ENCODE assay signal across 1 cellular context in genomic region chr2:127389778-127390435, GRCh38.
TF ChIP-seq lines count a peak whose summit lies in the region.

No MANE protein-coding gene starts in this region.

TF ChIP-seq in GM23338, 12 proteins besides CTCF, POLR2A, EP300 and RAD21 (continued from another document):
- TF ChIP-seq REST (IDR thresholded peaks at IDR 0.05; ENCODE audit: unreplicated experiment), result no peak
- no peak for TF ChIP-seq EZH2 (IDR thresholded peaks at IDR 0.05; ENCODE audit: low read depth, unreplicated experiment)
- no peak for TF ChIP-seq ZNF462 (CRISPR knock-in tag; IDR thresholded peaks at IDR 0.05)
- TF ChIP-seq STAT1 (IDR thresholded peaks at IDR 0.05; ENCODE audit: unreplicated experiment), result no peak
- TF ChIP-seq CREB1 (CRISPR knock-in tag; IDR thresholded peaks at IDR 0.05; ENCODE audit: low read depth), result no peak
- TF ChIP-seq ZNF331 (CRISPR knock-in tag; IDR thresholded peaks at IDR 0.05; ENCODE audit: low read depth), result no peak
- TF ChIP-seq NANOG (IDR thresholded peaks at IDR 0.05; ENCODE audit: borderline replicate concordance), result no peak
- no peak for TF ChIP-seq JUNB (IDR thresholded peaks at IDR 0.05; ENCODE audit: unreplicated experiment)
TF ChIP-seq in GM23338: peak in this region for 0.
